ENCODE assay signal across 10 cellular contexts in genomic region chr13:46622918-46623256, GRCh38.
DNase-seq lines count a peak whose midpoint lies in the region; ATAC-seq, FAIRE-seq and TF ChIP-seq lines count a peak whose summit lies in the region.
"Had no signal": no experiment of that assay in that cellular context is flagged by ENCODE, and none has a peak within 500 bp of the region (broad histone marks: within the 10 kb centered on the region; RNA-seq: fewer than 3 reads in every experiment).

No MANE protein-coding gene starts in this region.

- dilution Hi-C loops in keratinocyte (cut with MboI; ENCODE audit: extremely low pct_ligation_motif_present, low sequenced_read_pairs), result no loop called here

- intact Hi-C loops in Right ventricle myocardium inferior (cut with DNase I), result no loop called here
- intact Hi-C loops in uterus (cut with DNase I; ENCODE audit: low total_unique reads), result no loop called here

- no peak for DNase-seq in Right ventricle myocardium inferior (ENCODE audit: missing footprints)
- DNase-seq in right atrium auricular region (ENCODE audit: low spot score), result no peak
- DNase-seq in amygdala (lab: John Stamatoyannopoulos, UW), result peak in 34 of 56 donors; percentile 1 to 68 (median 18)
- no peak for DNase-seq in keratinocyte (ENCODE audit: low read depth, low spot score)
- peak; percentile 65 to 85 for DNase-seq in uterus
- no peak for DNase-seq in HEK293T (ENCODE audit: extremely low spot score)

- CTCF ChIA-PET in HEK293T (lab: Yijun Ruan, JAX), result no interaction called here

- peak; percentile 83 for FAIRE-seq in keratinocyte (lab: Jason Lieb, UNC)
- FAIRE-seq: urothelium cell line had no signal

- H3K4me3 ChIP-seq in right atrium auricular region (no peak overlapping the region), keratinocyte (ENCODE audit: control insufficient read depth in 2 of 3, extremely low read depth in 1 of 3, insufficient read depth in 2 of 3, low read depth in 1 of 3, low read length in 3 of 3) (no peak overlapping the region), uterus (no peak overlapping the region)
- H3K4me3 ChIP-seq: BLaER1 treated with 17β-estradiol and CSF1 and Interleukin-3, amounts not matched to agents 10 nM and 100 nM had no signal

- no peaks in the 10 kb centered on the region for H3K9me1 ChIP-seq in keratinocyte (ENCODE audit: control insufficient read depth, extremely low read depth, insufficient read depth, low read length)

- TF ChIP-seq POLR2A in uterus (IDR thresholded peaks at IDR 0.05), result no peak

- POLR2A ChIA-PET in HEK293T (lab: Yijun Ruan, JAX), result no interaction called here

- peak overlapping the region; percentile 29 for H3K4me2 ChIP-seq in keratinocyte (ENCODE audit: control insufficient read depth, extremely low read depth, insufficient read depth, low read depth, low read length)

- TF ChIP-seq CTCF in right atrium auricular region (IDR thresholded peaks at IDR 0.05), result no peak
- TF ChIP-seq CTCF in keratinocyte (optimal IDR thresholded peaks at IDR 0.05 in 1 of 3, IDR thresholded peaks at IDR 0.05 in 1 of 3, conservative IDR thresholded peaks at IDR 0.05 in 1 of 3; ENCODE audit: extremely low read depth in 1 of 3, insufficient read depth in 2 of 3, low read length in 3 of 3), result no peak
- TF ChIP-seq CTCF in uterus (IDR thresholded peaks at IDR 0.05), result no peak

- H3K27ac ChIP-seq in right atrium auricular region, result no peak overlapping the region
- no peak overlapping the region for H3K27ac ChIP-seq in keratinocyte (ENCODE audit: control insufficient read depth, insufficient read depth, low read length)
- H3K27ac ChIP-seq in uterus, result peak overlapping the region; percentile 41 to 66
- H3K27ac ChIP-seq: BLaER1 treated with 17β-estradiol and CSF1 and Interleukin-3, amounts not matched to agents 10 nM and 100 nM had no signal

- peaks cover 84% of the 10 kb centered on the region for H3K79me2 ChIP-seq in keratinocyte (ENCODE audit: control insufficient read depth, insufficient read depth, low read length)

- ATAC-seq in Right ventricle myocardium inferior, result peak; percentile 88
- ATAC-seq in HG03432 (IDR thresholded peaks at IDR 0.05; ENCODE audit: unreplicated experiment), result no peak
- no peak for ATAC-seq in HG03280 (IDR thresholded peaks at IDR 0.05; ENCODE audit: unreplicated experiment)

- H3K36me3 ChIP-seq in right atrium auricular region (no peaks in the 10 kb centered on the region), keratinocyte (ENCODE audit: control insufficient read depth in 2 of 2, extremely low read depth in 1 of 2, insufficient read depth in 2 of 2, low read length in 2 of 2) (no peaks in the 10 kb centered on the region), uterus (no peaks in the 10 kb centered on the region)

- H3K27me3 ChIP-seq in right atrium auricular region (no peaks in the 10 kb centered on the region), keratinocyte (ENCODE audit: control insufficient read depth, extremely low read depth, insufficient read depth, low read length) (no peaks in the 10 kb centered on the region), uterus (no peaks in the 10 kb centered on the region)
- H3K27me3 ChIP-seq: BLaER1 treated with 17β-estradiol and CSF1 and Interleukin-3, amounts not matched to agents 10 nM and 100 nM had no signal

- H3K9ac ChIP-seq in keratinocyte (ENCODE audit: control insufficient read depth, extremely low read depth, insufficient read depth, low read length), result no peak overlapping the region
- H3K9ac ChIP-seq: BLaER1 treated with 17β-estradiol and CSF1 and Interleukin-3, amounts not matched to agents 10 nM and 100 nM had no signal

- H3K4me1 ChIP-seq in right atrium auricular region, result peaks cover 0 to 42% of the 10 kb centered on the region in 2 donors
- H3K4me1 ChIP-seq in keratinocyte (ENCODE audit: control insufficient read depth, extremely low read depth, insufficient read depth, low read length), result peaks cover 11% of the 10 kb centered on the region
- peaks cover 0 to 8% of the 10 kb centered on the region in 2 donors for H3K4me1 ChIP-seq in uterus

- peaks cover 3% of the 10 kb centered on the region for H4K20me1 ChIP-seq in keratinocyte (ENCODE audit: control insufficient read depth, extremely low read depth, insufficient read depth, low read length)

- no peaks in the 10 kb centered on the region for H3K9me3 ChIP-seq in right atrium auricular region
- no peaks in the 10 kb centered on the region for H3K9me3 ChIP-seq in keratinocyte (ENCODE audit: control insufficient read depth, low read depth, low read length)
- no peaks in the 10 kb centered on the region for H3K9me3 ChIP-seq in uterus

- no peak overlapping the region for H2AFZ ChIP-seq in keratinocyte (ENCODE audit: control insufficient read depth, low read length)

TF ChIP-seq in HEK293T, 16 proteins besides CTCF, POLR2A, EP300 and RAD21:
- TF ChIP-seq L3MBTL2 (conservative IDR thresholded peaks at IDR 0.05) (no peak), SUZ12 (IDR thresholded peaks at IDR 0.05) (no peak), ZNF384 (IDR thresholded peaks at IDR 0.05) (no peak), HDGF (IDR thresholded peaks at IDR 0.05; ENCODE audit: borderline replicate concordance) (no peak), ARNT (IDR thresholded peaks at IDR 0.05) (no peak), LEF1 (IDR thresholded peaks at IDR 0.05; ENCODE audit: borderline replicate concordance) (no peak), PKNOX1 (IDR thresholded peaks at IDR 0.05) (no peak), FOXA1 (IDR thresholded peaks at IDR 0.05) (no peak), FOXM1 (IDR thresholded peaks at IDR 0.05; ENCODE audit: borderline replicate concordance) (no peak)
TF ChIP-seq in HEK293T: peak in this region for 0.

Comparison
In these comparisons a context has a peak if more than half of its experiments do, and no peak if none do; other contexts are left out.
1. DNase-seq: peak in amygdala (34 of 56) and uterus (2 of 2); none in Right ventricle myocardium inferior (single experiment), right atrium auricular region (single experiment), keratinocyte (single experiment) and HEK293T (single experiment).
2. H3K27ac ChIP-seq: peak in uterus (2 of 2); none in right atrium auricular region (0 of 2) and keratinocyte (single experiment).